In the genomic region with DNA sequence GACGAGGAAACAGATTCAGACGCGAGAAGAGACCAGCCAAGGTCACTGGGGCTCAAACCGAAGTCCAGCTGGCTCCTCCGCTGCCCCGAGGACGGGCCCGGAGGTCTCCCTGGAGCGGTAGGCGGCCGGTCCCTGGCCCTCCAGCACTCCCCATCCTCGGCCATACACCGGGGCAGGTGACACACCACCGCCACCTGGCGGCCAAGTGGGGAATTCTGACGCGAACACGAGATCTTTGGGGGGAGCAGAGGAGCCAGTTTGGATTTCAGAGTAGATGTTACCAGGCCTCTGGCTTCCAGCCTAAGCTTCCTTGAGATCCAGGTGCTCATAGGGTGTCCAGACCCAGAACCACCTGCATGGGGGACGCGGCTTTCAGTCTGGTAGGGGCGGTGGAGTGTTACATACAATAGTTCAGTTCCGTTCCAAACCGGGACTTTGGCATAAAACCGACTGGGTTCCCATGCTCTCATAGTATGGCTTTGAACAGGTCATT, we compare ENCODE assay signal across 8 cellular contexts. TPM values are rescaled to one million over a fixed set of nuclear protein-coding genes. Genes with fewer than 3 reads are reported as not detected.
DNase-seq lines count a peak whose midpoint lies in the region; ATAC-seq and TF ChIP-seq lines count a peak whose summit lies in the region.

No MANE protein-coding gene starts in this region.

- no peak for TF ChIP-seq POLR2A in upper lobe of left lung (IDR thresholded peaks at IDR 0.05)

- TF ChIP-seq EP300 in Ishikawa (IDR thresholded peaks at IDR 0.05; ENCODE audit: borderline replicate concordance): no peak
- no peak for TF ChIP-seq EP300 in upper lobe of left lung (IDR thresholded peaks at IDR 0.05)

- no peaks in the 10 kb centered on the region for H3K9me3 ChIP-seq in SJCRH30 (replicated peaks)
- no peaks in the 10 kb centered on the region for H3K9me3 ChIP-seq in upper lobe of left lung

- peaks cover 25% of the 10 kb centered on the region for H3K27me3 ChIP-seq in SJCRH30
- no peaks in the 10 kb centered on the region for H3K27me3 ChIP-seq in upper lobe of left lung

- H3K4me3 ChIP-seq in SJCRH30: no peak overlapping the region
- no peak overlapping the region for H3K4me3 ChIP-seq in upper lobe of left lung

- H3K36me3 ChIP-seq in SJCRH30: no peaks in the 10 kb centered on the region
- H3K36me3 ChIP-seq in upper lobe of left lung: no peaks in the 10 kb centered on the region

- peak; percentile 87 for TF ChIP-seq RAD21 in Ishikawa (IDR thresholded peaks at IDR 0.05; ENCODE audit: low read depth)

- H3K27ac ChIP-seq in SJCRH30: no peak overlapping the region
- no peak overlapping the region for H3K27ac ChIP-seq in upper lobe of left lung

- 17 to 32% methylated on average over 14 to 24 of the region's 24 CpGs for whole genome bisulfite sequencing in upper lobe of left lung, 2 donors

- DNase-seq in DMS 273 (lab: John Stamatoyannopoulos, UW; ENCODE audit: unreplicated experiment) (peak; percentile 84), SJCRH30 (peak; percentile 76 to 87), glomerular visceral epithelial cell (ENCODE audit: extremely low spot score) (peak; percentile 71), pons (ENCODE audit: low spot score) (peak; percentile 46), upper lobe of left lung (peak; percentile 62 to 89)
- peak; percentile 90 for DNase-seq in activated effector memory CD4-positive, alpha-beta T cell treated with anti-CD3 and anti-CD28 coated beads, Interleukin-2, amount 50 U/mL, for 16 hours

- peak; percentile 79 to 93 (median 85) for TF ChIP-seq CTCF in upper lobe of left lung (IDR thresholded peaks at IDR 0.05)

- no peaks in the 10 kb centered on the region for H3K4me1 ChIP-seq in SJCRH30
- peaks cover 0 to 7% (median 2%) of the 10 kb centered on the region in 4 donors for H3K4me1 ChIP-seq in upper lobe of left lung

- ATAC-seq in upper lobe of left lung (ENCODE audit: low FRiP score in 2 of 2) (peak; percentile 69 to 87), HG03342 (IDR thresholded peaks at IDR 0.05; ENCODE audit: unreplicated experiment) (no peak)

TF ChIP-seq in Ishikawa, 13 proteins besides CTCF, POLR2A, EP300 and RAD21:
- no peak for TF ChIP-seq EGR1 (IDR thresholded peaks at IDR 0.05)
- no peak for TF ChIP-seq YY1 (IDR thresholded peaks at IDR 0.05; ENCODE audit: low read depth)
- TF ChIP-seq, protein P1, sequence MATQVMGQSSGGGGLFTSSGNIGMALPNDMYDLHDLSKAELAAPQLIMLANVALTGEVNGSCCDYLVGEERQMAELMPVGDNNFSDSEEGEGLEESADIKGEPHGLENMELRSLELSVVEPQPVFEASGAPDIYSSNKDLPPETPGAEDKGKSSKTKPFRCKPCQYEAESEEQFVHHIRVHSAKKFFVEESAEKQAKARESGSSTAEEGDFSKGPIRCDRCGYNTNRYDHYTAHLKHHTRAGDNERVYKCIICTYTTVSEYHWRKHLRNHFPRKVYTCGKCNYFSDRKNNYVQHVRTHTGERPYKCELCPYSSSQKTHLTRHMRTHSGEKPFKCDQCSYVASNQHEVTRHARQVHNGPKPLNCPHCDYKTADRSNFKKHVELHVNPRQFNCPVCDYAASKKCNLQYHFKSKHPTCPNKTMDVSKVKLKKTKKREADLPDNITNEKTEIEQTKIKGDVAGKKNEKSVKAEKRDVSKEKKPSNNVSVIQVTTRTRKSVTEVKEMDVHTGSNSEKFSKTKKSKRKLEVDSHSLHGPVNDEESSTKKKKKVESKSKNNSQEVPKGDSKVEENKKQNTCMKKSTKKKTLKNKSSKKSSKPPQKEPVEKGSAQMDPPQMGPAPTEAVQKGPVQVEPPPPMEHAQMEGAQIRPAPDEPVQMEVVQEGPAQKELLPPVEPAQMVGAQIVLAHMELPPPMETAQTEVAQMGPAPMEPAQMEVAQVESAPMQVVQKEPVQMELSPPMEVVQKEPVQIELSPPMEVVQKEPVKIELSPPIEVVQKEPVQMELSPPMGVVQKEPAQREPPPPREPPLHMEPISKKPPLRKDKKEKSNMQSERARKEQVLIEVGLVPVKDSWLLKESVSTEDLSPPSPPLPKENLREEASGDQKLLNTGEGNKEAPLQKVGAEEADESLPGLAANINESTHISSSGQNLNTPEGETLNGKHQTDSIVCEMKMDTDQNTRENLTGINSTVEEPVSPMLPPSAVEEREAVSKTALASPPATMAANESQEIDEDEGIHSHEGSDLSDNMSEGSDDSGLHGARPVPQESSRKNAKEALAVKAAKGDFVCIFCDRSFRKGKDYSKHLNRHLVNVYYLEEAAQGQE (IDR thresholded peaks at IDR 0.05; ENCODE audit: low read depth): no peak
- TF ChIP-seq FOXM1 (IDR thresholded peaks at IDR 0.05; ENCODE audit: borderline replicate concordance, low read depth): no peak
- TF ChIP-seq CREB1 (IDR thresholded peaks at IDR 0.05; ENCODE audit: low read depth): no peak

RNA-seq across cellular contexts. Expression of a gene that starts 16.1 kb away (rescaled TPM):
- not detected in 2 replicates for total RNA-seq in SJCRH30 (2014; rRNA removed; shearing (Covaris generic))
- 100 to 1,000 TPM in 2 of 6 donors, 10 to 100 TPM in 3, 1 to 10 TPM in 1; 4.8 to 323 (median 35.3) TPM for total RNA-seq in upper lobe of left lung
